ENCODE assay signal across 27 cellular contexts in the genomic region with DNA sequence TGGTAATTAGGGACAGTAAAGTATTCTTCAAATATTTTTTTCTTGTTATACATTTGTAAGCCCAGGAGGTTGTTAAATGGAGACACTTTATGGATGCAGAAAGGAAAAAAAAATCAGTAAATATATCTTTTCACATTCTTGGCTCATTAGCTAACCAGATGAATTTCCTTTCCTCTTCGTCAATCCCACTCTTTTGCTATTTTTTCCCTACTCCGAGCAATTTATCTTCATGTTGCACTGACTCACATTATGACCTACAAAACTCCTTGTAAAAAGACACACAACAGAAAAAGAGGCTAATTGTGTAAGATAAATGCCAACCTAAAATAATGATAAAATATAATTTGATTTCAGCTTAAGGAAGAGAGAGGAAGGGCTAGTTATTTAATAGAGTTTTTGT.
DNase-seq lines count a peak whose midpoint lies in the region; ATAC-seq, FAIRE-seq and TF ChIP-seq lines count a peak whose summit lies in the region.
"Had no signal": no experiment of that assay in that cellular context is flagged by ENCODE, and none has a peak within 500 bp of the region (broad histone marks: within the 10 kb centered on the region; RNA-seq: fewer than 3 reads in every experiment).

No MANE protein-coding gene starts in this region.

- 79% methylated on average over 2 of the region's 2 CpGs for WGBS in A549 (ENCODE audit: missing lambda C conversion rate)
- WGBS in mesenchymal stem cell, result 6% methylated on average over 2 of the region's 2 CpGs

- H2BK12ac ChIP-seq in mesenchymal stem cell (ENCODE audit: low read length in 2 of 2), result no peak overlapping the region

- H3K27ac ChIP-seq in A549 (no peak overlapping the region), mesenchymal stem cell (ENCODE audit: low read length, poor library complexity, severe bottlenecking) (no peak overlapping the region)
- H3K27ac ChIP-seq: esophagus squamous epithelium, neural progenitor cell, SK-N-MC had no signal

- H3K4me3 ChIP-seq in A549, result no peak overlapping the region
- H3K4me3 ChIP-seq in mesenchymal stem cell (ENCODE audit: insufficient read depth in 1 of 2, low read depth in 1 of 2, low read length in 2 of 2), result no peak overlapping the region
- H3K4me3 ChIP-seq: esophagus squamous epithelium, neural progenitor cell, SK-N-MC had no signal

- H2BK5ac ChIP-seq in mesenchymal stem cell (ENCODE audit: low read depth, low read length, poor library complexity, severe bottlenecking), result no peak overlapping the region

- no peak overlapping the region for H2BK15ac ChIP-seq in mesenchymal stem cell (ENCODE audit: low read depth, poor library complexity, severe bottlenecking)

- H3K14ac ChIP-seq in mesenchymal stem cell (ENCODE audit: low read length in 2 of 2), result no peak overlapping the region

- no peaks in the 10 kb centered on the region for H3K4me1 ChIP-seq in A549
- peaks cover 2% of the 10 kb centered on the region for H3K4me1 ChIP-seq in mesenchymal stem cell (ENCODE audit: control insufficient read depth, insufficient read depth, low read depth, low read length)
- H3K4me1 ChIP-seq: esophagus squamous epithelium, neural progenitor cell had no signal

- no peak overlapping the region for H3K9ac ChIP-seq in mesenchymal stem cell (ENCODE audit: low read length)
- H3K9ac ChIP-seq: neural progenitor cell had no signal

- H2BK120ac ChIP-seq in mesenchymal stem cell (ENCODE audit: low read depth, low read length), result no peak overlapping the region

- H3K9me3 ChIP-seq in A549, result no peaks in the 10 kb centered on the region
- no peaks in the 10 kb centered on the region for H3K9me3 ChIP-seq in mesenchymal stem cell (ENCODE audit: control insufficient read depth, low read length)
- H3K9me3 ChIP-seq: esophagus squamous epithelium had no signal

- TF ChIP-seq POLR2A in A549 (IDR thresholded peaks at IDR 0.05; ENCODE audit: low read length), result no peak
- no peak for TF ChIP-seq POLR2A in H54 (IDR thresholded peaks at IDR 0.05; ENCODE audit: low read depth, low read length)

- H2AK5ac ChIP-seq in mesenchymal stem cell (ENCODE audit: low read length, severe bottlenecking), result no peak overlapping the region

- H3K27me3 ChIP-seq in mesenchymal stem cell (ENCODE audit: control insufficient read depth in 1 of 2, insufficient read depth in 1 of 2, low read length in 2 of 2), result no peaks in the 10 kb centered on the region
- H3K27me3 ChIP-seq: esophagus squamous epithelium, neural progenitor cell had no signal

- FAIRE-seq in A549 (lab: Jason Lieb, UNC) (peak; percentile 79), H54 (lab: Jason Lieb, UNC) (peak; percentile 6)
- FAIRE-seq: RCC 7860 had no signal

- no peak overlapping the region for H4K91ac ChIP-seq in mesenchymal stem cell (ENCODE audit: low read length)

- TF ChIP-seq RAD21 in A549 (conservative IDR thresholded peaks at IDR 0.05 in 1 of 2, IDR thresholded peaks at IDR 0.05 in 1 of 2), result no peak

- no peak overlapping the region for H3K4me2 ChIP-seq in A549
- H3K4me2 ChIP-seq in mesenchymal stem cell (ENCODE audit: low read length, poor library complexity, severe bottlenecking), result no peak overlapping the region
- H3K4me2 ChIP-seq: neural progenitor cell had no signal

- POLR2A ChIA-PET in A549 (lab: Yijun Ruan, JAX), result no interaction called here

- no peaks in the 10 kb centered on the region for H3K36me3 ChIP-seq in mesenchymal stem cell (ENCODE audit: control insufficient read depth in 1 of 2, insufficient read depth in 2 of 2, low read depth in 1 of 2, low read length in 2 of 2)
- H3K36me3 ChIP-seq: esophagus squamous epithelium, neural progenitor cell had no signal

- TF ChIP-seq EP300 in A549 (IDR thresholded peaks at IDR 0.05), result no peak

- H3K79me1 ChIP-seq in mesenchymal stem cell (replicated peaks; ENCODE audit: low read length, poor library complexity, severe bottlenecking), result no peaks in the 10 kb centered on the region

- CTCF ChIA-PET in A549 (lab: Yijun Ruan, JAX), result no interaction called here

- no peak overlapping the region for H3K18ac ChIP-seq in mesenchymal stem cell (ENCODE audit: low read depth in 1 of 2, low read length in 2 of 2)

- TF ChIP-seq CTCF in A549 (IDR thresholded peaks at IDR 0.05), result no peak
- no peak for TF ChIP-seq CTCF in GM20000 (IDR thresholded peaks at IDR 0.05; ENCODE audit: extremely low read depth, missing control alignments)

- H3K4ac ChIP-seq in mesenchymal stem cell (ENCODE audit: low read depth in 1 of 2, low read length in 2 of 2), result no peak overlapping the region

- DNase-seq in A549 (ENCODE audit: low read depth in 1 of 2, low spot score in 1 of 2) (no peak), H54 (ENCODE audit: insufficient read length, low spot score) (no peak), astrocyte of the hippocampus (ENCODE audit: low read depth, low spot score) (peak; percentile 4), mesenchymal stem cell (peak; percentile 56), GM20000 (ENCODE audit: low spot score) (no peak), DMS53 (lab: John Stamatoyannopoulos, UW) (no peak), retina (no peak)
- DNase-seq: 8988T; activated CD8-positive, alpha-beta T cell treated with anti-CD3 and anti-CD28 coated beads, Interleukin-2, amount 10 ng/mL, durations not matched to agents 7 days and 5 days; activated naive CD4-positive, alpha-beta T cell treated with anti-CD3 and anti-CD28 coated beads, Interleukin-2, amount 10 ng/mL, durations not matched to agents 7 days and 5 days; activated T-cell treated with anti-CD3 and anti-CD28 coated beads, Interleukin-2, amount 50 U/mL, for 4 hours; aorta; C1 segment of cervical spinal cord; effector CD4-positive, alpha-beta T cell; esophagus squamous epithelium; GF-D8; H9; head of caudate nucleus; left ventricle myocardium superior; NCI-H510A; NK-92 treated with Interleukin-12 subunit alpha and Interleukin-12 subunit beta, amount 100 ng/mL, for 24 hours; stimulated activated CD8-positive, alpha-beta memory T cell treated with anti-CD3 and anti-CD28 coated beads, Interleukin-4, amount 100 ng/mL, for 48 hours; T1000 had no signal

- H3K23ac ChIP-seq in mesenchymal stem cell (ENCODE audit: low read length in 2 of 2), result no peak overlapping the region

- no peak overlapping the region for H2AFZ ChIP-seq in mesenchymal stem cell (ENCODE audit: low read depth, low read length)
- H2AFZ ChIP-seq: neural progenitor cell had no signal

- H4K8ac ChIP-seq in mesenchymal stem cell (ENCODE audit: low read length), result no peak overlapping the region

- ATAC-seq in A549 (no peak), HG02970 (IDR thresholded peaks at IDR 0.05; ENCODE audit: low FRiP score, unreplicated experiment) (no peak)
- ATAC-seq: activated CD8-positive, alpha-beta T cell treated with anti-CD3 and anti-CD28 coated beads, Interleukin-2, amount 10 ng/mL, durations not matched to agents 7 days and 5 days; activated T-cell treated with anti-CD3 and anti-CD28 coated beads, Interleukin-2, amount 50 U/mL, for 4 hours; left ventricle myocardium superior had no signal

TF ChIP-seq in A549, 52 proteins besides CTCF, POLR2A, EP300 and RAD21:
- no peak for TF ChIP-seq ZNF302 (CRISPR knock-in tag; IDR thresholded peaks at IDR 0.05)
- TF ChIP-seq, protein P1, sequence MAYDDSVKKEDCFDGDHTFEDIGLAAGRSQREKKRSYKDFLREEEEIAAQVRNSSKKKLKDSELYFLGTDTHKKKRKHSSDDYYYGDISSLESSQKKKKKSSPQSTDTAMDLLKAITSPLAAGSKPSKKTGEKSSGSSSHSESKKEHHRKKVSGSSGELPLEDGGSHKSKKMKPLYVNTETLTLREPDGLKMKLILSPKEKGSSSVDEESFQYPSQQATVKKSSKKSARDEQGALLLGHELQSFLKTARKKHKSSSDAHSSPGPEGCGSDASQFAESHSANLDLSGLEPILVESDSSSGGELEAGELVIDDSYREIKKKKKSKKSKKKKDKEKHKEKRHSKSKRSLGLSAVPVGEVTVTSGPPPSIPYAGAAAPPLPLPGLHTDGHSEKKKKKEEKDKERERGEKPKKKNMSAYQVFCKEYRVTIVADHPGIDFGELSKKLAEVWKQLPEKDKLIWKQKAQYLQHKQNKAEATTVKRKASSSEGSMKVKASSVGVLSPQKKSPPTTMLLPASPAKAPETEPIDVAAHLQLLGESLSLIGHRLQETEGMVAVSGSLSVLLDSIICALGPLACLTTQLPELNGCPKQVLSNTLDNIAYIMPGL (CRISPR knock-in tag; IDR thresholded peaks at IDR 0.05; ENCODE audit: borderline replicate concordance), result no peak
- no peak for TF ChIP-seq CHD2 (IDR thresholded peaks at IDR 0.05; ENCODE audit: low read length, partially characterized antibody)
- TF ChIP-seq ZFP36 (IDR thresholded peaks at IDR 0.05; ENCODE audit: borderline replicate concordance, partially characterized antibody), result no peak
- no peak for TF ChIP-seq HOXA7 (CRISPR knock-in tag; IDR thresholded peaks at IDR 0.05)
- no peak for TF ChIP-seq NFE2L2 (conservative IDR thresholded peaks at IDR 0.05; ENCODE audit: low read length)
- TF ChIP-seq SMC3 (IDR thresholded peaks at IDR 0.05), result no peak
- no peak for TF ChIP-seq MAFK (IDR thresholded peaks at IDR 0.05; ENCODE audit: partially characterized antibody)

Comparison
In these comparisons a context has a peak if more than half of its experiments do, and no peak if none do; other contexts are left out.
1. DNase-seq: peak in astrocyte of the hippocampus (single experiment) and mesenchymal stem cell (single experiment); none in A549 (0 of 2), H54 (single experiment), GM20000 (single experiment), DMS53 (single experiment) and retina (single experiment).